29 cellular contexts compared by ENCODE assay signal in the genomic region with DNA sequence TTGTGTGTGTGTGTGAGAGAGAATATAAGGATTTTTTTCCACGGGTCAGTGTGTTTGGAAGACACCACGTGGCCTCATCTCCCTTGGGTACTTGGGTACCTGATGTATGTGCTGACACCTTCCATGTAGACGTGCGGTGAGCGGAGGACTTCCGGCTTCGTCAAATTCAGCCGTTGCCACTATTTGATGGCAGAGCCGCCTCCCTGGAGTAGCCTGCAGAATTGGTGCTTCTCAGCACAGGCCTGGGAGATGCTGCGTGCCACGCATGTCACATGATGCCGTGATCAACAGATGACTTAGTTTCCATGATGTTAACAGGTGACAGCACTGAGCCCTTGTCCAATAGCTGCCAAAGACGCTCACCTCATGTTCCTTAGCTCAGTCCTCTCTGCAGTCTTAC.
"Had no signal": no experiment of that assay in that cellular context is flagged by ENCODE, and none has a peak within 500 bp of the region (broad histone marks: within the 10 kb centered on the region; RNA-seq: fewer than 3 reads in every experiment).

No MANE protein-coding gene starts in this region.

- H3K27me3 ChIP-seq: neutrophil, right atrium auricular region, right lobe of liver, upper lobe of right lung had no signal

- H3K27ac Mint-ChIP-seq: naive thymus-derived CD8-positive, alpha-beta T cell; nephron; progenitor cell of endocrine pancreas; stimulated activated effector memory CD8-positive, alpha-beta T cell treated with anti-CD3 and anti-CD28 coated beads, Interleukin-12 subunit alpha, Interleukin-12 subunit beta, amount 100 ng/mL, for 72 hours; stimulated activated naive CD8-positive, alpha-beta T cell treated with anti-CD3 and anti-CD28 coated beads, Interleukin-15, Interleukin-2, amounts not matched to agents 100 ng/mL and 50 ng/mL, for 24 hours had no signal

- H3K4me3 Mint-ChIP-seq: naive thymus-derived CD8-positive, alpha-beta T cell; nephron; neural crest cell; stimulated activated effector memory CD8-positive, alpha-beta T cell treated with anti-CD3 and anti-CD28 coated beads, Interleukin-12 subunit alpha, Interleukin-12 subunit beta, amount 100 ng/mL, for 72 hours; stimulated activated naive CD8-positive, alpha-beta T cell treated with anti-CD3 and anti-CD28 coated beads, Interleukin-15, Interleukin-2, amounts not matched to agents 100 ng/mL and 50 ng/mL, for 24 hours had no signal

- H2AFZ ChIP-seq: parathyroid adenoma had no signal

- H3K9me3 Mint-ChIP-seq: nephron; neural crest cell; stimulated activated effector memory CD8-positive, alpha-beta T cell treated with anti-CD3 and anti-CD28 coated beads, Interleukin-12 subunit alpha, Interleukin-12 subunit beta, amount 100 ng/mL, for 72 hours; stimulated activated naive CD8-positive, alpha-beta T cell treated with anti-CD3 and anti-CD28 coated beads, Interleukin-15, Interleukin-2, amounts not matched to agents 100 ng/mL and 50 ng/mL, for 24 hours had no signal

- ATAC-seq: left cardiac atrium; left lobe of liver; left ventricle myocardium superior; lower lobe of right lung; naive thymus-derived CD8-positive, alpha-beta T cell; upper lobe of right lung had no signal

- H3K9ac ChIP-seq: parathyroid adenoma had no signal

- H3K27ac ChIP-seq: lower lobe of right lung, neutrophil, parathyroid adenoma, right atrium auricular region, right lobe of liver, skin epidermis, suprapubic skin, thoracic aorta, tibial artery, upper lobe of right lung had no signal

- H3K36me3 Mint-ChIP-seq: naive thymus-derived CD8-positive, alpha-beta T cell; stimulated activated effector memory CD8-positive, alpha-beta T cell treated with anti-CD3 and anti-CD28 coated beads, Interleukin-12 subunit alpha, Interleukin-12 subunit beta, amount 100 ng/mL, for 72 hours had no signal

- H3K9me3 ChIP-seq: lower lobe of right lung, neutrophil, right atrium auricular region, right lobe of liver, suprapubic skin, thoracic aorta, tibial artery, upper lobe of right lung had no signal

- H3K4me1 ChIP-seq: lower lobe of right lung, parathyroid adenoma, right atrium auricular region, right lobe of liver, suprapubic skin, tibial artery, upper lobe of right lung had no signal

- H3K79me2 ChIP-seq: parathyroid adenoma had no signal

- DNase-seq: hippocampal formation; kidney glomerular epithelial cell; left cardiac atrium; left ventricle myocardium superior; lower lobe of right lung; mammary epithelial cell; mesenchymal stem cell; naive thymus-derived CD8-positive, alpha-beta T cell; occipital lobe; right lobe of liver; stimulated activated CD4-positive, alpha-beta T cell treated with anti-CD3 and anti-CD28 coated beads, Interleukin-4, amount 100 ng/mL, for 24 hours; stimulated activated naive CD4-positive, alpha-beta T cell; tibial artery; trophoblast cell had no signal

- H3K4me3 ChIP-seq: lower lobe of right lung, right atrium auricular region, right lobe of liver, skin epidermis, suprapubic skin, thoracic aorta, tibial artery, upper lobe of right lung had no signal

- H3K27me3 Mint-ChIP-seq: naive thymus-derived CD8-positive, alpha-beta T cell; stimulated activated naive CD8-positive, alpha-beta T cell treated with anti-CD3 and anti-CD28 coated beads, Interleukin-15, Interleukin-2, amounts not matched to agents 100 ng/mL and 50 ng/mL, for 24 hours had no signal

- H3K4me1 Mint-ChIP-seq: naive thymus-derived CD8-positive, alpha-beta T cell; neural crest cell; stimulated activated effector memory CD8-positive, alpha-beta T cell treated with anti-CD3 and anti-CD28 coated beads, Interleukin-12 subunit alpha, Interleukin-12 subunit beta, amount 100 ng/mL, for 72 hours had no signal

- H3K36me3 ChIP-seq: lower lobe of right lung, neutrophil, right atrium auricular region, right lobe of liver, suprapubic skin, thoracic aorta, tibial artery, upper lobe of right lung had no signal

- FAIRE-seq: keratinocyte, urothelium cell line had no signal
